Comparison of ENCODE assay signal across 29 cellular contexts in the genomic region with DNA sequence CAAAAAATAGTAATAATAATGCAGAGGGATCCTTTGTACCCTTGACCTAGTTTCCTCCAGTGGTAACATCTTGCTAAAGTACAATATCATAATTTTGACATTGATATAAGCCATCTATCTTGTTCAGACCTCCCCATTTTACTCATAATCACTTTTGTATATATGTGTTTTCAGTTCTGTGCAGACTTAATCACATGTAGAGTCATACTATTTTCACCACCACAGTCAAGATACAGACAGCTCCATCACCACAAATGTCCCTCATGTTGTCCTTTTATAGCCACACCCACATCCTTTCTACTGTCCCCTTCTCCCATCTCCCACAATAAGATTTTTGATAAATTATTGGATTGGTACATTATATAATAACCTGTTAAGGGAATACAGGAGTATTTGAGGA.
"Had no signal": no experiment of that assay in that cellular context is flagged by ENCODE, and none has a peak within 500 bp of the region (broad histone marks: within the 10 kb centered on the region; RNA-seq: fewer than 3 reads in every experiment).

No MANE protein-coding gene starts in this region.

- H3K27ac Mint-ChIP-seq: activated CD4-positive, alpha-beta T cell treated with anti-CD3 and anti-CD28 coated beads, Interleukin-2, amount 10 ng/mL, durations not matched to agents 7 days and 5 days; activated CD8-positive, alpha-beta T cell treated with anti-CD3 and anti-CD28 coated beads for 36 hours; activated naive CD8-positive, alpha-beta T cell; activated T-cell treated with anti-CD3 and anti-CD28 coated beads, Interleukin-2, amount 50 U/mL, for 72 hours; dendritic cell treated with granulocyte-macrophage colony-stimulating factor and Interleukin-4, amounts not matched to agents 40 ng/mL and 50 ng/mL, for 4 days; endodermal cell had no signal

- H3K27me3 Mint-ChIP-seq: activated CD4-positive, alpha-beta T cell treated with anti-CD3 and anti-CD28 coated beads, Interleukin-2, amount 10 ng/mL, durations not matched to agents 7 days and 5 days; activated CD8-positive, alpha-beta T cell treated with anti-CD3 and anti-CD28 coated beads for 36 hours; activated naive CD8-positive, alpha-beta T cell; central memory CD8-positive, alpha-beta T cell; dendritic cell treated with granulocyte-macrophage colony-stimulating factor and Interleukin-4, amounts not matched to agents 40 ng/mL and 50 ng/mL, for 4 days had no signal

- DNase-seq: activated CD4-positive, alpha-beta T cell treated with anti-CD3 and anti-CD28 coated beads for 4 hours; activated CD4-positive, alpha-beta T cell treated with anti-CD3 and anti-CD28 coated beads, Interleukin-2, amount 10 ng/mL, durations not matched to agents 7 days and 5 days; activated CD4-positive, alpha-beta T cell treated with anti-CD3 and anti-CD28 coated beads, Interleukin-2, amount 50 U/mL, for 48 hours; activated CD4-positive, CD25-positive, alpha-beta regulatory T cell; activated CD4-positive, CD25-positive, alpha-beta regulatory T cell treated with anti-CD3 and anti-CD28 coated beads, Interleukin-2, amount 50 U/mL, for 72 hours; activated CD8-positive, alpha-beta memory T cell treated with anti-CD3 and anti-CD28 coated beads for 24 hours; activated CD8-positive, alpha-beta T cell treated with anti-CD3 and anti-CD28 coated beads for 36 hours; activated effector memory CD4-positive, alpha-beta T cell treated with Interleukin-2 at 50 U/mL for 16 hours; activated gamma-delta T cell treated with Interleukin-2 at 50 U/mL for 16 hours; activated naive CD4-positive, alpha-beta T cell treated with anti-CD3 and anti-CD28 coated beads, Interleukin-2, amount 50 U/mL, for 16 hours; activated naive CD4-positive, alpha-beta T cell treated with Interleukin-2 at 50 U/mL for 16 hours; activated T-cell treated with anti-CD3 and anti-CD28 coated beads, Interleukin-2, amount 50 U/mL, for 1 hour; activated T-cell treated with anti-CD3 and anti-CD28 coated beads, Interleukin-2, amount 50 U/mL, for 72 hours; amniotic stem cell; anterior cingulate cortex; brain microvascular endothelial cell; dorsolateral prefrontal cortex; effector memory CD4-positive, alpha-beta T cell; endodermal cell; foreskin fibroblast; head of caudate nucleus had no signal

- FAIRE-seq: astrocyte, bronchial epithelial cell, frontal cortex had no signal

- H3K9me3 Mint-ChIP-seq: activated CD4-positive, alpha-beta T cell treated with anti-CD3 and anti-CD28 coated beads, Interleukin-2, amount 10 ng/mL, durations not matched to agents 7 days and 5 days; activated CD8-positive, alpha-beta T cell treated with anti-CD3 and anti-CD28 coated beads for 36 hours; activated T-cell treated with anti-CD3 and anti-CD28 coated beads, Interleukin-2, amount 50 U/mL, for 72 hours; central memory CD8-positive, alpha-beta T cell; dendritic cell treated with granulocyte-macrophage colony-stimulating factor and Interleukin-4, amounts not matched to agents 40 ng/mL and 50 ng/mL, for 4 days; endodermal cell had no signal

- H3K27me3 ChIP-seq: brain microvascular endothelial cell, dorsolateral prefrontal cortex had no signal

- H3K4me3 Mint-ChIP-seq: activated CD4-positive, alpha-beta T cell treated with anti-CD3 and anti-CD28 coated beads, Interleukin-2, amount 10 ng/mL, durations not matched to agents 7 days and 5 days; activated CD8-positive, alpha-beta T cell treated with anti-CD3 and anti-CD28 coated beads for 36 hours; activated naive CD8-positive, alpha-beta T cell; activated T-cell treated with anti-CD3 and anti-CD28 coated beads, Interleukin-2, amount 50 U/mL, for 72 hours; central memory CD8-positive, alpha-beta T cell; dendritic cell treated with granulocyte-macrophage colony-stimulating factor and Interleukin-4, amounts not matched to agents 40 ng/mL and 50 ng/mL, for 4 days; endodermal cell had no signal

- H3K27ac ChIP-seq: brain microvascular endothelial cell, coronary artery, dorsolateral prefrontal cortex had no signal

- H3K36me3 ChIP-seq: brain microvascular endothelial cell had no signal

- ATAC-seq: activated CD8-positive, alpha-beta T cell treated with anti-CD3 and anti-CD28 coated beads for 36 hours; activated T-cell treated with anti-CD3 and anti-CD28 coated beads, Interleukin-2, amount 50 U/mL, for 72 hours; esophagus mucosa had no signal

- H3K4me3 ChIP-seq: coronary artery, dorsolateral prefrontal cortex had no signal
